Comparison of ENCODE assay signal across 10 cellular contexts in genomic region chr19:2291185-2291751, GRCh38. TPM values are rescaled to one million over a fixed set of nuclear protein-coding genes. Genes with fewer than 3 reads are reported as not detected.
DNase-seq lines count a peak whose midpoint lies in the region; FAIRE-seq and TF ChIP-seq lines count a peak whose summit lies in the region.
"Had no signal": no experiment of that assay in that cellular context is flagged by ENCODE, and none has a peak within 500 bp of the region (broad histone marks: within the 10 kb centered on the region; RNA-seq: fewer than 3 reads in every experiment).

No MANE protein-coding gene starts in this region.

- H3K23ac ChIP-seq in H1 (ENCODE audit: insufficient read length) = no peak overlapping the region

- no peak for TF ChIP-seq POLR2A in H1 (IDR thresholded peaks at IDR 0.05; ENCODE audit: control extremely low read depth in 1 of 2, low read depth in 2 of 2, low read length in 2 of 2)

- CTCF ChIA-PET in H1 (lab: Charles Lee; ENCODE audit: partially characterized antibody) = interaction anchor here (0.5 to 2.3 kb wide), 15 partner anchors 12 to 444 kb away, joined by 3 to 20 read pairs (median 3); no protein-coding TSS in a partner anchor

- H3K27me3 Mint-ChIP-seq in IgD-negative memory B cell = peaks cover 3% of the 10 kb centered on the region
- peaks cover 73% of the 10 kb centered on the region for H3K27me3 Mint-ChIP-seq in progenitor cell of endocrine pancreas

- H3K79me2 ChIP-seq in H1 (ENCODE audit: control insufficient read depth in 1 of 2, insufficient read depth in 2 of 2, low read length in 2 of 2) = no peaks in the 10 kb centered on the region

- peak; percentile 38 to 47 (median 42) for TF ChIP-seq CTCF in H1 (IDR thresholded peaks at IDR 0.05; ENCODE audit: control extremely low read depth in 1 of 3, insufficient read depth in 1 of 3, low read depth in 1 of 3, low read length in 3 of 3)
- TF ChIP-seq CTCF in progenitor cell of endocrine pancreas (IDR thresholded peaks at IDR 0.05; ENCODE audit: unreplicated experiment) = peak; percentile 40

- no peak for TF ChIP-seq EP300 in H1 (IDR thresholded peaks at IDR 0.05; ENCODE audit: borderline replicate concordance in 1 of 2, low read depth in 2 of 2, low read length in 2 of 2)

- peak overlapping the region; percentile 51; the same call in 1 of the 2 replicates for H4K8ac ChIP-seq in H1 (ENCODE audit: extremely low read depth, insufficient read depth, low read length)

- H4K91ac ChIP-seq in H1 (replicated peaks; ENCODE audit: insufficient read length, low read length) = no peak overlapping the region

- 0 out of 2 replicates have a peak overlapping the region, but pooled peaks have one; percentile 1 for H2BK12ac ChIP-seq in H1 (ENCODE audit: low read depth, low read length)

- H2BK15ac ChIP-seq in H1 (ENCODE audit: low read length) = no peak overlapping the region

- no peak overlapping the region for H3K4ac ChIP-seq in H1 (replicated peaks; ENCODE audit: insufficient read length, low read depth, low read length)

- H3K14ac ChIP-seq in H1 (ENCODE audit: insufficient read length) = no peak overlapping the region

- H2BK120ac ChIP-seq in H1 (replicated peaks; ENCODE audit: low read depth, low read length) = no peak overlapping the region

- H3K4me1 ChIP-seq in H1 (replicated peaks in 1 of 4; ENCODE audit: control insufficient read depth in 3 of 4, insufficient read depth in 4 of 4, low read length in 3 of 4) = peaks cover 0 to 24% (median 9%) of the 10 kb centered on the region in 4 experiments; a peak in 5 of 7 replicates

- H3K9me3 ChIP-seq in H1 (ENCODE audit: insufficient read depth in 2 of 2, low read depth in 1 of 2, low read length in 1 of 2) = no peaks in the 10 kb centered on the region

- POLR2A ChIA-PET in H1 (lab: Charles Lee; ENCODE audit: partially characterized antibody) = interaction anchor here (0.5 to 2.1 kb wide), 15 partner anchors 8 to 296 kb away, joined by 3 to 17 read pairs (median 3); partner anchors contain the start of gene AMH

- peak overlapping the region; percentile 1; the same call in 1 of the 2 replicates for H3K18ac ChIP-seq in H1 (ENCODE audit: extremely low read depth, low read length)

- H3K79me1 ChIP-seq in H1 (ENCODE audit: low read depth, low read length) = no peaks in the 10 kb centered on the region

- peaks cover 24 to 32% (median 31%) of the 10 kb centered on the region in 3 donors for H3K4me1 Mint-ChIP-seq in IgD-negative memory B cell
- peaks cover 3% of the 10 kb centered on the region for H3K4me1 Mint-ChIP-seq in progenitor cell of endocrine pancreas (ENCODE audit: low read depth)

- peak overlapping the region in 2 of 3 donors; percentile 84 to 92 for H3K27ac Mint-ChIP-seq in IgD-negative memory B cell
- no peak overlapping the region for H3K27ac Mint-ChIP-seq in progenitor cell of endocrine pancreas

- H3K36me3 ChIP-seq in H1 (ENCODE audit: control insufficient read depth in 2 of 4, insufficient read depth in 4 of 4, low read length in 3 of 4) = peaks cover 0 to 6% (median 0%) of the 10 kb centered on the region in 4 experiments; a peak in 1 of 8 replicates

- DNase-seq in DMS 273 (lab: John Stamatoyannopoulos, UW; ENCODE audit: unreplicated experiment) = peak; percentile 77
- DNase-seq in H1 (ENCODE audit: low read depth in 1 of 2, low spot score in 2 of 2) = peak in 1 of 2 experiments; percentile 85
- peak; percentile 62 for DNase-seq in progenitor cell of endocrine pancreas (ENCODE audit: low spot score, unreplicated experiment)
- DNase-seq in occipital lobe (lab: John Stamatoyannopoulos, UW) = no peak
- no peak for DNase-seq in activated gamma-delta T cell treated with Interleukin-2 at 50 U/mL for 16 hours
- DNase-seq in activated gamma-delta T cell (lab: John Stamatoyannopoulos, UW) = no peak
- DNase-seq in NOMO-1 treated with DMSO at 0.1 percent for 48 hours (lab: John Stamatoyannopoulos, UW; ENCODE audit: unreplicated experiment) = no peak

- peak overlapping the region; percentile 87 to 90 (median 89) for H3K4me3 Mint-ChIP-seq in IgD-negative memory B cell
- H3K4me3 Mint-ChIP-seq in progenitor cell of endocrine pancreas (ENCODE audit: low read depth) = no peak overlapping the region

- H2BK20ac ChIP-seq in H1 (ENCODE audit: low read length) = no peak overlapping the region

- no peak overlapping the region for H2AK5ac ChIP-seq in H1 (ENCODE audit: low read depth, low read length)

- H2AFZ ChIP-seq in H1 (ENCODE audit: low read length) = no peak overlapping the region

- no peak overlapping the region for H3K9ac ChIP-seq in H1 (replicated peaks in 1 of 4; ENCODE audit: extremely low read depth in 1 of 4, low read depth in 3 of 4, low read length in 3 of 4)

- H3K27me3 ChIP-seq in H1 (replicated peaks in 1 of 4; ENCODE audit: control insufficient read depth in 3 of 4, extremely low read depth in 1 of 4, insufficient read depth in 3 of 4, low read length in 3 of 4) = peaks cover 40 to 67% (median 59%) of the 10 kb centered on the region in 4 experiments

- H3K36me3 Mint-ChIP-seq in IgD-negative memory B cell (peaks cover 6% of the 10 kb centered on the region), progenitor cell of endocrine pancreas (ENCODE audit: insufficient read depth) (no peaks in the 10 kb centered on the region)

- 4% methylated on average over 51 of the region's 67 CpGs; no CpG with 5 or more reads in 1 of the 2 experiments for WGBS in H1 (ENCODE audit: extremely low coverage in 1 of 2, insufficient coverage in 1 of 2, insufficient read length in 1 of 2, insufficient replicate concordance in 2 of 2, low coverage in 1 of 2, low lambda C conversion rate in 2 of 2, missing lambda C conversion rate in 1 of 2), 2 experiments

- no peak overlapping the region for H2BK5ac ChIP-seq in H1 (ENCODE audit: low read depth, low read length)

- H3K56ac ChIP-seq in H1 (replicated peaks; ENCODE audit: insufficient read length, low read depth, low read length) = no peak overlapping the region

- TF ChIP-seq RAD21 in H1 (IDR thresholded peaks at IDR 0.05 in 1 of 2, conservative IDR thresholded peaks at IDR 0.05 in 1 of 2; ENCODE audit: low read depth in 2 of 2, low read length in 2 of 2) = peak in 1 of 2 experiments; percentile 9; a peak in 2 of 4 replicates

- peak overlapping the region in 3 of 4 experiments; percentile 21 to 56 (median 36); a peak in 7 of 8 replicates for H3K4me3 ChIP-seq in H1 (ENCODE audit: extremely low read depth in 1 of 4, insufficient read depth in 2 of 4, low read depth in 3 of 4, low read length in 4 of 4)

- no peak overlapping the region for H4K5ac ChIP-seq in H1 (ENCODE audit: insufficient read length, low read depth, low read length)

- H4K20me1 ChIP-seq in H1 (replicated peaks in 1 of 2; ENCODE audit: control insufficient read depth in 1 of 2, insufficient read depth in 2 of 2, low read length in 2 of 2) = peaks cover 0 to 11% of the 10 kb centered on the region in 2 experiments

- peaks cover 10% of the 10 kb centered on the region; the same call in 1 of the 2 replicates for H3K23me2 ChIP-seq in H1 (ENCODE audit: low read depth, low read length)

- H3K27ac ChIP-seq in H1 (ENCODE audit: low read depth, low read length) = no peak overlapping the region
- H3K27ac ChIP-seq: epithelial cell of prostate had no signal

- FAIRE-seq in H1 (lab: Jason Lieb, UNC) = no peak
- FAIRE-seq: HTR-8/SVneo had no signal

- H3K9me3 Mint-ChIP-seq in IgD-negative memory B cell (no peaks in the 10 kb centered on the region), progenitor cell of endocrine pancreas (ENCODE audit: low read depth) (no peaks in the 10 kb centered on the region)

- peak overlapping the region; percentile 58 to 97 for H3K4me2 ChIP-seq in H1 (ENCODE audit: insufficient read depth in 1 of 2, low read depth in 2 of 2, low read length in 2 of 2)

RNA-seq across cellular contexts. Expression of gene PEAK3, which starts 9.3 kb away (rescaled TPM):
- polyA plus RNA-seq in IgD-negative memory B cell (0.26 TPM), H1 (2011; rRNA removed) (not detected in 2 replicates)
- not detected in 2 replicates for total RNA-seq in H1 (2021; fragmentation: NEBNext Ultra II Directional; extraction: Animal tissue kit (Norgen Biotek cat#: 25700))
- not detected for polyA plus RNA-seq in H1 (2011; cell fraction: cytosol; rRNA removed)
- polyA plus RNA-seq in H1 (2011; cell fraction: nucleus; rRNA removed) = not detected
- 0.06 to 0.11 TPM in 2 of 4 replicates, not detected in the others for polyA plus RNA-seq in H1 (2012, experiment 1 of 2)
- polyA plus RNA-seq in H1 (2012, experiment 2 of 2) = not detected
- polyA plus RNA-seq in H1 (2013, experiment 1 of 2) = not detected
- not detected for polyA plus RNA-seq in H1 (2013, experiment 2 of 2)
- polyA minus RNA-seq in H1 (2011; rRNA and poly(A)+ RNA removed) = not detected in 2 replicates
- not detected for polyA minus RNA-seq in H1 (2011; cell fraction: cytosol; rRNA and poly(A)+ RNA removed)
- not detected for polyA minus RNA-seq in H1 (2011; cell fraction: nucleus; rRNA and poly(A)+ RNA removed)
- total RNA-seq in progenitor cell of endocrine pancreas (not detected in 2 replicates), occipital lobe (not detected)

RNA-seq across cellular contexts. Expression of gene LINGO3, which starts 16.7 kb away (rescaled TPM):
- polyA plus RNA-seq in IgD-negative memory B cell = 14.7 TPM
- 0.13 TPM in 1 of 2 replicates, not detected in the other for total RNA-seq in H1 (2021; fragmentation: NEBNext Ultra II Directional; extraction: Animal tissue kit (Norgen Biotek cat#: 25700))
- 0.59 and 0.93 TPM in 2 replicates for polyA plus RNA-seq in H1 (2011; rRNA removed)
- polyA plus RNA-seq in H1 (2011; cell fraction: cytosol; rRNA removed) = 0.62 TPM
- polyA plus RNA-seq in H1 (2011; cell fraction: nucleus; rRNA removed) = 0.64 TPM
- polyA plus RNA-seq in H1 (2012, experiment 1 of 2) = 0.25 to 0.36 TPM (median 0.27 TPM) in 3 of 4 replicates, not detected in the other
- 0.16 TPM for polyA plus RNA-seq in H1 (2012, experiment 2 of 2)
- polyA plus RNA-seq in H1 (2013, experiment 1 of 2) = 0.26 TPM
- 0.35 TPM for polyA plus RNA-seq in H1 (2013, experiment 2 of 2)
- polyA minus RNA-seq in H1 (2011; rRNA and poly(A)+ RNA removed) = 0.13 TPM in 1 of 2 replicates, not detected in the other
- polyA minus RNA-seq in H1 (2011; cell fraction: cytosol; rRNA and poly(A)+ RNA removed) = not detected
- 0.60 TPM for polyA minus RNA-seq in H1 (2011; cell fraction: nucleus; rRNA and poly(A)+ RNA removed)
- total RNA-seq in progenitor cell of endocrine pancreas = 0.13 and 0.17 TPM in 2 replicates
- total RNA-seq in occipital lobe = 0.62 TPM

RNA-seq across cellular contexts. Expression of gene JSRP1, which starts 35.1 kb away (rescaled TPM):
- polyA plus RNA-seq in IgD-negative memory B cell = 4.3 TPM
- 0.56 and 1.7 TPM in 2 replicates for total RNA-seq in H1 (2021; fragmentation: NEBNext Ultra II Directional; extraction: Animal tissue kit (Norgen Biotek cat#: 25700))
- 0.24 and 0.53 TPM in 2 replicates for polyA plus RNA-seq in H1 (2011; rRNA removed)
- polyA plus RNA-seq in H1 (2011; cell fraction: cytosol; rRNA removed) = 0.41 TPM
- polyA plus RNA-seq in H1 (2011; cell fraction: nucleus; rRNA removed) = 0.10 TPM
- 0.40 to 2.0 TPM (median 1.1 TPM) in 3 of 4 replicates, not detected in the other for polyA plus RNA-seq in H1 (2012, experiment 1 of 2)
- not detected for polyA plus RNA-seq in H1 (2012, experiment 2 of 2)
- polyA plus RNA-seq in H1 (2013, experiment 1 of 2) = 0.83 TPM
- 0.96 TPM for polyA plus RNA-seq in H1 (2013, experiment 2 of 2)
- polyA minus RNA-seq in H1 (2011; rRNA and poly(A)+ RNA removed) = not detected in 2 replicates
- polyA minus RNA-seq in H1 (2011; cell fraction: cytosol; rRNA and poly(A)+ RNA removed) = not detected
- polyA minus RNA-seq in H1 (2011; cell fraction: nucleus; rRNA and poly(A)+ RNA removed) = not detected
- 1.00 and 1.6 TPM in 2 replicates for total RNA-seq in progenitor cell of endocrine pancreas
- not detected for total RNA-seq in occipital lobe

RNA-seq across cellular contexts. Expression of gene LSM7, which starts 37.1 kb away (rescaled TPM):
- 308 TPM for polyA plus RNA-seq in IgD-negative memory B cell
- 228 and 238 TPM in 2 replicates for total RNA-seq in H1 (2021; fragmentation: NEBNext Ultra II Directional; extraction: Animal tissue kit (Norgen Biotek cat#: 25700))
- polyA plus RNA-seq in H1 (2011; rRNA removed) = 1,335 and 1,623 TPM in 2 replicates
- polyA plus RNA-seq in H1 (2011; cell fraction: cytosol; rRNA removed) = 1,271 TPM
- 377 TPM for polyA plus RNA-seq in H1 (2011; cell fraction: nucleus; rRNA removed)
- polyA plus RNA-seq in H1 (2012, experiment 1 of 2) = 395 to 466 TPM (median 428 TPM) in 4 replicates
- 735 TPM for polyA plus RNA-seq in H1 (2012, experiment 2 of 2)
- 408 TPM for polyA plus RNA-seq in H1 (2013, experiment 1 of 2)
- 417 TPM for polyA plus RNA-seq in H1 (2013, experiment 2 of 2)
- 20.1 and 23.2 TPM in 2 replicates for polyA minus RNA-seq in H1 (2011; rRNA and poly(A)+ RNA removed)
- 67.1 TPM for polyA minus RNA-seq in H1 (2011; cell fraction: cytosol; rRNA and poly(A)+ RNA removed)
- 79.0 TPM for polyA minus RNA-seq in H1 (2011; cell fraction: nucleus; rRNA and poly(A)+ RNA removed)
- total RNA-seq in progenitor cell of endocrine pancreas = 126 and 139 TPM in 2 replicates
- 61.6 TPM for total RNA-seq in occipital lobe

RNA-seq across cellular contexts. Expression of gene SPPL2B, which starts 37.2 kb away (rescaled TPM):
- polyA plus RNA-seq in IgD-negative memory B cell (20.8 TPM), H1 (2011; rRNA removed) (34.8 and 83.1 TPM in 2 replicates)
- total RNA-seq in H1 (2021; fragmentation: NEBNext Ultra II Directional; extraction: Animal tissue kit (Norgen Biotek cat#: 25700)) = 52.6 and 55.7 TPM in 2 replicates
- polyA plus RNA-seq in H1 (2011; cell fraction: cytosol; rRNA removed) = 61.8 TPM
- 378 TPM for polyA plus RNA-seq in H1 (2011; cell fraction: nucleus; rRNA removed)
- 36.1 to 78.9 TPM (median 69.1 TPM) in 4 replicates for polyA plus RNA-seq in H1 (2012, experiment 1 of 2)
- 44.7 TPM for polyA plus RNA-seq in H1 (2012, experiment 2 of 2)
- polyA plus RNA-seq in H1 (2013, experiment 1 of 2) = 40.7 TPM
- polyA plus RNA-seq in H1 (2013, experiment 2 of 2) = 37.4 TPM
- polyA minus RNA-seq in H1 (2011; rRNA and poly(A)+ RNA removed) = 16.2 and 16.8 TPM in 2 replicates
- 33.4 TPM for polyA minus RNA-seq in H1 (2011; cell fraction: cytosol; rRNA and poly(A)+ RNA removed)
- polyA minus RNA-seq in H1 (2011; cell fraction: nucleus; rRNA and poly(A)+ RNA removed) = 47.4 TPM
- total RNA-seq in progenitor cell of endocrine pancreas (148 and 153 TPM in 2 replicates), occipital lobe (22.6 TPM)

Comparison
In these comparisons a context has a peak if more than half of its experiments do, and no peak if none do; other contexts are left out.
1. DNase-seq: peak in DMS 273 (single experiment) and progenitor cell of endocrine pancreas (single experiment); none in occipital lobe (single experiment), activated gamma-delta T cell treated with Interleukin-2 at 50 U/mL for 16 hours (single experiment), activated gamma-delta T cell (single experiment) and NOMO-1 treated with DMSO at 0.1 percent for 48 hours (single experiment).